ENCODE assay signal across 8 cellular contexts in the genomic region with DNA sequence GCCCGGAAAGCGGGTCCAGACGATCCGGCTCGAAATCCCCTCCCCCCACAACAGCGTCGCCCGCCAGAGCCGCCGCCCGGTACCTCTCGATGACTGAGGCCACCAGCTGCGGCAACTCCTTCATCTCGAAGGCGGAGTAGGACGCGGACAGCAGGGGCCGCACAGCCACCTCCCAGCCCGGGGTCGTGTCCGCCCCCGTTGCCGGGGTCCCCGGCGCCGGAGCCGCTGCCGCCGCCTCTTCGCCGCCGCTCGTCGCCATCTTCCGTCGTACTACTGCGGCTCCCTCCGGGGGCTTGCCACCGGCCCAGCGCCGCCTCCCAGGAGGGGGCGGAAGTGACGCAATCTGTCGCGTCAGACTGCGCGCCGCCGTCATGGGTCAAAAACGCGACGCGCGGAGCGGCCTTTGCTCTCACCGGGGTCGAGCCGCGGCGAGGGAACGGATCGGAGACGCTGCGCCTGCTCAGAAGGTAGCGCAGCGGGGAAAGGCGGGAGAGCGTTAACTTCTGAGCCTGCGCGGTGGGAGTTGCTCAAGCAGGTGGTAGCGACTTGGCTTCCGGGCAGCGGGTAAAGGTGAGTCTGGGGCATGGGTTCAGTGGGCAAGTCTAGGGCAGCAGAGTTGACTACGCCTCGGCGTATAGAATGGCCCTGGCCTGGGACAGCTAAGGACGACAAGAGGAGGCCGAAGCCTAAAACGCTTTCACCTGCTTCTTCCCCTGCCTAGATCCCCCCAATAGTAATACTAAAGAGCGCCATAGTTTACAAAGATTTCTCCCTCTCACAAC.
DNase-seq lines count a peak whose midpoint lies in the region; ATAC-seq lines count a peak whose summit lies in the region.

UBR4 (minus strand) TSS at position 277 of the 782 bp plus-strand sequence; CDS start at position 259, 18 bp downstream.

- peaks cover 19% of the 10 kb centered on the region for H3K36me3 Mint-ChIP-seq in central memory CD8-positive, alpha-beta T cell (ENCODE audit: insufficient read depth)

- no peaks in the 10 kb centered on the region for H3K27me3 Mint-ChIP-seq in central memory CD8-positive, alpha-beta T cell

- peak within 1 kb of the TSS; percentile 82 for H3K4me3 Mint-ChIP-seq in central memory CD8-positive, alpha-beta T cell

- peak within 1 kb of the TSS; percentile 92 for H3K27ac Mint-ChIP-seq in central memory CD8-positive, alpha-beta T cell (ENCODE audit: low read depth)

- H3K9me3 Mint-ChIP-seq in central memory CD8-positive, alpha-beta T cell, result no peaks in the 10 kb centered on the region

- DNase-seq in AG08396 (ENCODE audit: low spot score), result peak; percentile 95
- DNase-seq in NCI-H345 treated with DMSO at 0.1 percent for 48 hours (lab: John Stamatoyannopoulos, UW; ENCODE audit: unreplicated experiment), result peak; percentile 94
- DNase-seq in activated CD4-positive, CD25-positive, alpha-beta regulatory T cell treated with anti-CD3 and anti-CD28 coated beads, Interleukin-2, amount 50 U/mL, for 16 hours (ENCODE audit: low read depth, low spot score), result peak; percentile 95
- peak; percentile 94 to 95 for DNase-seq in central memory CD8-positive, alpha-beta T cell (ENCODE audit: low spot score in 2 of 2)
- DNase-seq in iris pigment epithelial cell (ENCODE audit: low read depth), result peak; percentile 94
- DNase-seq in stimulated activated CD4-positive, alpha-beta T cell treated with anti-CD3 and anti-CD28 coated beads, Interleukin-12 subunit alpha, Interleukin-12 subunit beta, amount 100 ng/mL, for 4 hours, result peak; percentile 97

- peaks cover 46% of the 10 kb centered on the region for H3K4me1 Mint-ChIP-seq in central memory CD8-positive, alpha-beta T cell

- ATAC-seq in GM19023 (IDR thresholded peaks at IDR 0.05; ENCODE audit: unreplicated experiment), result peak; percentile 90
- ATAC-seq in HG03280 (IDR thresholded peaks at IDR 0.05; ENCODE audit: unreplicated experiment), result peak; percentile 85
- peak; percentile 90 for ATAC-seq in central memory CD8-positive, alpha-beta T cell (replicated peaks; ENCODE audit: extremely low read depth, poor library complexity, severe bottlenecking)

Comparison
In these comparisons a context has a peak if more than half of its experiments do, and no peak if none do; other contexts are left out.
1. Peak in every context shown above with its lines: DNase-seq and ATAC-seq.